Comparison of ENCODE assay signal across 34 cellular contexts in genomic region chr5:111707624-111708165, GRCh38.
"Had no signal": no experiment of that assay in that cellular context is flagged by ENCODE, and none has a peak within 500 bp of the region (broad histone marks: within the 10 kb centered on the region; RNA-seq: fewer than 3 reads in every experiment).

No MANE protein-coding gene starts in this region.

- H3K27ac Mint-ChIP-seq: activated B cell treated with CpG ODN at 0.5 μM for 24 hours; activated CD4-positive, alpha-beta T cell treated with anti-CD3 and anti-CD28 coated beads, Interleukin-2, amount 10 ng/mL, durations not matched to agents 24 days and 14 days; activated CD8-positive, alpha-beta memory T cell treated with anti-CD3 and anti-CD28 coated beads, Interleukin-2, amount 10 ng/mL, durations not matched to agents 7 days and 5 days; activated naive CD4-positive, alpha-beta T cell treated with anti-CD3 and anti-CD28 coated beads, Interleukin-2, amount 50 U/mL, for 72 hours; activated naive CD8-positive, alpha-beta T cell treated with anti-CD3 and anti-CD28 coated beads, Interleukin-2, amount 50 U/mL, for 24 hours; activated T-cell treated with anti-CD3 and anti-CD28 coated beads, Interleukin-2, amount 50 U/mL, for 24 hours; brain; IgD-negative memory B cell; T-cell had no signal

- H3K36me3 Mint-ChIP-seq: activated CD8-positive, alpha-beta memory T cell treated with anti-CD3 and anti-CD28 coated beads, Interleukin-2, amount 10 ng/mL, durations not matched to agents 7 days and 5 days; activated naive CD4-positive, alpha-beta T cell treated with anti-CD3 and anti-CD28 coated beads, Interleukin-2, amount 50 U/mL, for 72 hours; IgD-negative memory B cell; T-cell had no signal

- H3K27me3 Mint-ChIP-seq: activated B cell treated with CpG ODN at 0.5 μM for 24 hours; activated naive CD8-positive, alpha-beta T cell treated with anti-CD3 and anti-CD28 coated beads, Interleukin-2, amount 50 U/mL, for 24 hours; activated T-cell treated with anti-CD3 and anti-CD28 coated beads, Interleukin-2, amount 50 U/mL, for 24 hours; IgD-negative memory B cell had no signal

- H3K4me3 ChIP-seq: ascending aorta, MG63, Peyer's patch, SK-N-MC had no signal

- H3K9me3 ChIP-seq: ascending aorta, Peyer's patch had no signal

- ATAC-seq: activated CD8-positive, alpha-beta memory T cell treated with anti-CD3 and anti-CD28 coated beads, Interleukin-2, amount 10 ng/mL, durations not matched to agents 7 days and 5 days; activated naive CD4-positive, alpha-beta T cell treated with anti-CD3 and anti-CD28 coated beads, Interleukin-2, amount 50 U/mL, for 72 hours; activated naive CD8-positive, alpha-beta T cell treated with anti-CD3 and anti-CD28 coated beads, Interleukin-2, amount 50 U/mL, for 24 hours; T-cell had no signal

- H3K4me3 Mint-ChIP-seq: activated B cell treated with CpG ODN at 0.5 μM for 24 hours; activated CD4-positive, alpha-beta T cell treated with anti-CD3 and anti-CD28 coated beads, Interleukin-2, amount 10 ng/mL, durations not matched to agents 24 days and 14 days; activated CD8-positive, alpha-beta memory T cell treated with anti-CD3 and anti-CD28 coated beads, Interleukin-2, amount 10 ng/mL, durations not matched to agents 7 days and 5 days; activated naive CD8-positive, alpha-beta T cell treated with anti-CD3 and anti-CD28 coated beads, Interleukin-2, amount 50 U/mL, for 24 hours; activated T-cell treated with anti-CD3 and anti-CD28 coated beads, Interleukin-2, amount 50 U/mL, for 24 hours; brain; IgD-negative memory B cell; T-cell had no signal

- H3K36me3 ChIP-seq: ascending aorta, MG63, Peyer's patch had no signal

- FAIRE-seq: TTC549 had no signal

- H3K9ac ChIP-seq: KMS-11 had no signal

- H3K4me1 ChIP-seq: ascending aorta, Peyer's patch had no signal

- H3K27ac ChIP-seq: ascending aorta, KMS-11, Peyer's patch, SK-N-MC had no signal

- DNase-seq: activated B cell treated with CpG ODN at 0.5 μM for 24 hours; activated CD4-positive, alpha-beta T cell treated with anti-CD3 and anti-CD28 coated beads for 1 hour; activated CD4-positive, alpha-beta T cell treated with anti-CD3 and anti-CD28 coated beads, Interleukin-2, amount 10 ng/mL, durations not matched to agents 24 days and 14 days; activated CD4-positive, alpha-beta T cell treated with anti-CD3 and anti-CD28 coated beads, Interleukin-2, amount 50 U/mL, for 48 hours; activated CD8-positive, alpha-beta memory T cell treated with anti-CD3 and anti-CD28 coated beads, Interleukin-2, amount 10 ng/mL, durations not matched to agents 7 days and 5 days; activated effector memory CD4-positive, alpha-beta T cell treated with anti-CD3 and anti-CD28 coated beads, Interleukin-2, amount 50 U/mL, for 16 hours; activated naive CD4-positive, alpha-beta T cell treated with Interleukin-2 at 50 U/mL for 16 hours; activated naive CD8-positive, alpha-beta T cell treated with anti-CD3 and anti-CD28 coated beads, Interleukin-2, amount 50 U/mL, for 24 hours; activated T-cell treated with anti-CD3 and anti-CD28 coated beads, Interleukin-2, amount 50 U/mL, for 24 hours; amniotic stem cell; MG63; MV-4-11; NCI-H1092 treated with DMSO at 0.1 percent for 48 hours; NCI-H1417 treated with DMSO at 0.1 percent for 48 hours; NCI-H1694; NCI-H2029; NCI-H2107; NCI-H2171 treated with DMSO at 0.1 percent for 48 hours; NCI-H345; NCI-H510A; NCI-H526 treated with DMSO at 0.1 percent for 48 hours; OCI-M1; Peyer's patch; SIG-M5; T-cell; T-helper 2 cell; T1000 had no signal

- H3K27me3 ChIP-seq: ascending aorta, MG63, Peyer's patch had no signal

- H3K4me2 ChIP-seq: KMS-11 had no signal
